1 cellular context compared by ENCODE assay signal in genomic region chr7:47940482-47941001, GRCh38.
TF ChIP-seq lines count a peak whose summit lies in the region.

No MANE protein-coding gene starts in this region.

TF ChIP-seq in PFSK-1, 5 proteins besides CTCF, POLR2A, EP300 and RAD21 (continued from another document):
- no peak for TF ChIP-seq POLR2AphosphoS5 (IDR thresholded peaks at IDR 0.05; ENCODE audit: low read depth, low read length)
- TF ChIP-seq SIN3A (IDR thresholded peaks at IDR 0.05; ENCODE audit: borderline replicate concordance, insufficient read depth, low read length) = no peak
- peak; percentile 42 for TF ChIP-seq FOXP2 (optimal IDR thresholded peaks at IDR 0.05; ENCODE audit: borderline replicate concordance, extremely low read depth, extremely low read length, insufficient read depth)
